Comparison of ENCODE assay signal across 22 cellular contexts in genomic region chr18:22047485-22047884, GRCh38.
"Had no signal": no experiment of that assay in that cellular context is flagged by ENCODE, and none has a peak within 500 bp of the region (broad histone marks: within the 10 kb centered on the region; RNA-seq: fewer than 3 reads in every experiment).

No MANE protein-coding gene starts in this region.

- H3K36me3 ChIP-seq: esophagus muscularis mucosa, gastrocnemius medialis, left ventricle myocardium inferior, lower lobe of right lung, spleen, thoracic aorta, transverse colon had no signal

- ATAC-seq: effector memory CD8-positive, alpha-beta T cell; gastrocnemius medialis; lower lobe of right lung; natural killer cell treated with Interleukin-12 subunit alpha and Interleukin-12 subunit beta and Interleukin-15 and Interleukin-18, amount 100 ng/mL, for 72 hours; psoas muscle; sciatic nerve; stimulated activated memory B cell treated with anti-CD40 and anti-IgM and Interleukin-4, amounts not matched to agents 10 μg/mL and 1 μg/mL and 100 μg/mL, for 72 hours had no signal

- H3K4me3 ChIP-seq: esophagus muscularis mucosa, gastrocnemius medialis, left ventricle myocardium inferior, lower lobe of right lung, psoas muscle, spleen, thoracic aorta, transverse colon had no signal

- DNase-seq: effector memory CD8-positive, alpha-beta T cell; gastrocnemius medialis; glutamatergic neuron; immature natural killer cell; left ventricle myocardium inferior; lower lobe of right lung; midbrain; occipital lobe; psoas muscle; retina; spleen; stimulated activated CD4-positive, alpha-beta T cell treated with anti-CD3 and anti-CD28 coated beads, Interleukin-15, amount 100 ng/mL, for 24 hours; stimulated activated CD4-positive, alpha-beta T cell treated with anti-CD3 and anti-CD28 coated beads, Interleukin-1b, Interleukin-23, amount 100 ng/mL, for 48 hours; stimulated activated CD4-positive, alpha-beta T cell treated with anti-CD3 and anti-CD28 coated beads, Interleukin-4, amount 100 ng/mL, for 24 hours; transverse colon had no signal

- H3K27ac ChIP-seq: epithelial cell of prostate, esophagus muscularis mucosa, gastrocnemius medialis, left ventricle myocardium inferior, lower lobe of right lung, parathyroid adenoma, psoas muscle, spleen, thoracic aorta had no signal

- H3K9me3 ChIP-seq: esophagus muscularis mucosa, gastrocnemius medialis, left ventricle myocardium inferior, lower lobe of right lung, psoas muscle, spleen, thoracic aorta, transverse colon had no signal

- H3K27me3 ChIP-seq: gastrocnemius medialis, spleen, transverse colon had no signal

- H3K4me1 ChIP-seq: esophagus muscularis mucosa, gastrocnemius medialis, left ventricle myocardium inferior, lower lobe of right lung, parathyroid adenoma, psoas muscle, spleen had no signal
